Comparison of ENCODE assay signal across 20 cellular contexts in genomic region chrX:67787196-67787595, GRCh38.
"Had no signal": no experiment of that assay in that cellular context is flagged by ENCODE, and none has a peak within 500 bp of the region (broad histone marks: within the 10 kb centered on the region; RNA-seq: fewer than 3 reads in every experiment).

No MANE protein-coding gene starts in this region.

- H3K4me3 Mint-ChIP-seq: activated CD4-positive, alpha-beta memory T cell treated with anti-CD3 and anti-CD28 coated beads, Interleukin-2, amount 10 ng/mL, durations not matched to agents 7 days and 5 days; activated CD8-positive, alpha-beta memory T cell treated with anti-CD3 and anti-CD28 coated beads, Interleukin-2, amount 10 ng/mL, durations not matched to agents 7 days and 5 days; activated naive CD8-positive, alpha-beta T cell treated with anti-CD3 and anti-CD28 coated beads, Interleukin-2, amount 10 ng/mL, durations not matched to agents 7 days and 5 days; activated T-helper 17 cell treated with anti-CD3 and anti-CD28 coated beads, Interleukin-2, amount 50 U/mL, for 72 hours; mesothelial cell of epicardium; nephron; stimulated activated naive B cell treated with anti-CD40 and anti-IgM and Interleukin-4, amounts not matched to agents 10 μg/mL and 1 μg/mL and 100 μg/mL, for 72 hours had no signal

- H3K4me1 Mint-ChIP-seq: activated CD4-positive, alpha-beta memory T cell treated with anti-CD3 and anti-CD28 coated beads, Interleukin-2, amount 10 ng/mL, durations not matched to agents 7 days and 5 days; activated CD8-positive, alpha-beta memory T cell treated with anti-CD3 and anti-CD28 coated beads, Interleukin-2, amount 10 ng/mL, durations not matched to agents 7 days and 5 days; activated naive CD8-positive, alpha-beta T cell treated with anti-CD3 and anti-CD28 coated beads, Interleukin-2, amount 10 ng/mL, durations not matched to agents 7 days and 5 days; activated T-helper 17 cell treated with anti-CD3 and anti-CD28 coated beads, Interleukin-2, amount 50 U/mL, for 72 hours; mesothelial cell of epicardium; nephron; stimulated activated naive B cell treated with anti-CD40 and anti-IgM and Interleukin-4, amounts not matched to agents 10 μg/mL and 1 μg/mL and 100 μg/mL, for 72 hours had no signal

- H3K36me3 ChIP-seq: esophagus squamous epithelium, gastroesophageal sphincter, heart left ventricle, left lung, thyroid gland had no signal

- H3K27me3 Mint-ChIP-seq: activated CD4-positive, alpha-beta memory T cell treated with anti-CD3 and anti-CD28 coated beads, Interleukin-2, amount 10 ng/mL, durations not matched to agents 7 days and 5 days; activated CD8-positive, alpha-beta memory T cell treated with anti-CD3 and anti-CD28 coated beads, Interleukin-2, amount 10 ng/mL, durations not matched to agents 7 days and 5 days; activated naive CD8-positive, alpha-beta T cell treated with anti-CD3 and anti-CD28 coated beads, Interleukin-2, amount 10 ng/mL, durations not matched to agents 7 days and 5 days; activated T-helper 17 cell treated with anti-CD3 and anti-CD28 coated beads, Interleukin-2, amount 50 U/mL, for 72 hours; stimulated activated naive B cell treated with anti-CD40 and anti-IgM and Interleukin-4, amounts not matched to agents 10 μg/mL and 1 μg/mL and 100 μg/mL, for 72 hours had no signal

- H3K4me1 ChIP-seq: body of pancreas, esophagus squamous epithelium, gastroesophageal sphincter, left lung, thyroid gland had no signal

- H3K27ac Mint-ChIP-seq: activated CD4-positive, alpha-beta memory T cell treated with anti-CD3 and anti-CD28 coated beads, Interleukin-2, amount 10 ng/mL, durations not matched to agents 7 days and 5 days; activated CD8-positive, alpha-beta memory T cell treated with anti-CD3 and anti-CD28 coated beads, Interleukin-2, amount 10 ng/mL, durations not matched to agents 7 days and 5 days; activated naive CD8-positive, alpha-beta T cell treated with anti-CD3 and anti-CD28 coated beads, Interleukin-2, amount 10 ng/mL, durations not matched to agents 7 days and 5 days; activated T-helper 17 cell treated with anti-CD3 and anti-CD28 coated beads, Interleukin-2, amount 50 U/mL, for 72 hours; mesothelial cell of epicardium; nephron; stimulated activated naive B cell treated with anti-CD40 and anti-IgM and Interleukin-4, amounts not matched to agents 10 μg/mL and 1 μg/mL and 100 μg/mL, for 72 hours had no signal

- H3K9me3 Mint-ChIP-seq: activated CD4-positive, alpha-beta memory T cell treated with anti-CD3 and anti-CD28 coated beads, Interleukin-2, amount 10 ng/mL, durations not matched to agents 7 days and 5 days; activated naive CD8-positive, alpha-beta T cell treated with anti-CD3 and anti-CD28 coated beads, Interleukin-2, amount 10 ng/mL, durations not matched to agents 7 days and 5 days; activated T-helper 17 cell treated with anti-CD3 and anti-CD28 coated beads, Interleukin-2, amount 50 U/mL, for 72 hours; nephron; stimulated activated naive B cell treated with anti-CD40 and anti-IgM and Interleukin-4, amounts not matched to agents 10 μg/mL and 1 μg/mL and 100 μg/mL, for 72 hours had no signal

- H3K9me3 ChIP-seq: body of pancreas, esophagus squamous epithelium, gastroesophageal sphincter, heart left ventricle, left lung, thyroid gland had no signal

- DNase-seq: activated CD4-positive, alpha-beta memory T cell treated with anti-CD3 and anti-CD28 coated beads, Interleukin-2, amount 10 ng/mL, durations not matched to agents 7 days and 5 days; activated CD4-positive, alpha-beta T cell treated with anti-CD3 and anti-CD28 coated beads for 48 hours; activated CD4-positive, CD25-positive, alpha-beta regulatory T cell; activated CD8-positive, alpha-beta memory T cell treated with anti-CD3 and anti-CD28 coated beads, Interleukin-2, amount 10 ng/mL, durations not matched to agents 7 days and 5 days; activated naive CD4-positive, alpha-beta T cell; activated naive CD8-positive, alpha-beta T cell treated with anti-CD3 and anti-CD28 coated beads, Interleukin-2, amount 10 ng/mL, durations not matched to agents 7 days and 5 days; body of pancreas; dermis blood vessel endothelial cell; effector memory CD4-positive, alpha-beta T cell; esophagus squamous epithelium; heart left ventricle; left lung; nucleus accumbens; posterior cingulate gyrus; stimulated activated naive B cell treated with anti-CD40 and anti-IgM and Interleukin-4, amounts not matched to agents 10 μg/mL and 1 μg/mL and 100 μg/mL, for 72 hours; thyroid gland had no signal

- H3K36me3 Mint-ChIP-seq: activated CD8-positive, alpha-beta memory T cell treated with anti-CD3 and anti-CD28 coated beads, Interleukin-2, amount 10 ng/mL, durations not matched to agents 7 days and 5 days; activated naive CD8-positive, alpha-beta T cell treated with anti-CD3 and anti-CD28 coated beads, Interleukin-2, amount 10 ng/mL, durations not matched to agents 7 days and 5 days; mesothelial cell of epicardium; stimulated activated naive B cell treated with anti-CD40 and anti-IgM and Interleukin-4, amounts not matched to agents 10 μg/mL and 1 μg/mL and 100 μg/mL, for 72 hours had no signal

- H3K27ac ChIP-seq: body of pancreas, esophagus squamous epithelium, gastroesophageal sphincter, heart left ventricle, left lung, thyroid gland had no signal

- H3K27me3 ChIP-seq: body of pancreas, esophagus squamous epithelium, gastroesophageal sphincter, left lung, thyroid gland had no signal

- H3K4me3 ChIP-seq: body of pancreas, esophagus squamous epithelium, gastroesophageal sphincter, heart left ventricle, left lung, thyroid gland had no signal
